In the genomic region with DNA sequence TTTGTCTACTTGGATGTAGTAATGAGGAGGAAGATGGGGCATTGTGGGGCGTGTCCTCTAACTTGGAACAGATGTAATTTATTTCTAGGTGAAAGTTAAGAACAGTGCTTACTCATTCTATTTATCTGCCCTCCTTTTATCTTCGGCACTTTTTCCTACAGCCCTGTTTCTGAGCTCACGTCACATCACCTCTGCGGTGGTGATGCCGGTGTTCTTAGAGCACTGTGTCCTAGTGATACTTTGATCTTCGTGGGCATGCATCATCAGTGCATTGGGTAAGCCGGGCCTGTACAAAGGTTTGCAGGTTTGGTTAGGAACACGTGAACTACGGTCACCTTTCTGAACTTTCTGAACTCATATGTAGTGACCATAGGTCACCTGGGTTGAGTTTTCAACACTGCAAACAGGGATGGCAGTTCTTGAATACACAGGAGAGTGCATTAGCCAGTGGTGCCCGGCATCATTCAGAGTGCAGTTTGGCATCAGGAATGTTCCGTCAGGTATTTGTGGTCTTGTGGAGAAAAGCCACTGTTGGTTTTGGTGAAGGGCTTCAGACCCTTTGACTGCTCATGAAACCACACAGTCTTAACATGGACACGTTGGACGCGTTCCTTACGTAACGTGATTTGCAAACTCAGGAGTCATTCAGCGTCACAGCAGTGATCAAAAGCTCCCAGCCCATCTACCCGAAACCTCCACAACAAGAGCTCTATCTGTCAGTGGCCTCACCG, we compare ENCODE assay signal across 1 cellular context.
TF ChIP-seq lines count a peak whose summit lies in the region.

No MANE protein-coding gene starts in this region.

TF ChIP-seq in HepG2, 621 proteins besides CTCF, POLR2A, EP300 and RAD21 (continued from another document and continues in another):
- TF ChIP-seq, protein P1, sequence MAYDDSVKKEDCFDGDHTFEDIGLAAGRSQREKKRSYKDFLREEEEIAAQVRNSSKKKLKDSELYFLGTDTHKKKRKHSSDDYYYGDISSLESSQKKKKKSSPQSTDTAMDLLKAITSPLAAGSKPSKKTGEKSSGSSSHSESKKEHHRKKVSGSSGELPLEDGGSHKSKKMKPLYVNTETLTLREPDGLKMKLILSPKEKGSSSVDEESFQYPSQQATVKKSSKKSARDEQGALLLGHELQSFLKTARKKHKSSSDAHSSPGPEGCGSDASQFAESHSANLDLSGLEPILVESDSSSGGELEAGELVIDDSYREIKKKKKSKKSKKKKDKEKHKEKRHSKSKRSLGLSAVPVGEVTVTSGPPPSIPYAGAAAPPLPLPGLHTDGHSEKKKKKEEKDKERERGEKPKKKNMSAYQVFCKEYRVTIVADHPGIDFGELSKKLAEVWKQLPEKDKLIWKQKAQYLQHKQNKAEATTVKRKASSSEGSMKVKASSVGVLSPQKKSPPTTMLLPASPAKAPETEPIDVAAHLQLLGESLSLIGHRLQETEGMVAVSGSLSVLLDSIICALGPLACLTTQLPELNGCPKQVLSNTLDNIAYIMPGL (CRISPR knock-in tag; IDR thresholded peaks at IDR 0.05; ENCODE audit: borderline replicate concordance in 1 of 2, low read depth in 1 of 2), result peak; percentile 29 to 63; a peak in 2 of 4 replicates
- peak; percentile 93 for TF ChIP-seq ZNF350 (CRISPR knock-in tag; IDR thresholded peaks at IDR 0.05; ENCODE audit: borderline replicate concordance, low read depth)
- no peak for TF ChIP-seq MXD3 (CRISPR knock-in tag; IDR thresholded peaks at IDR 0.05)
- no peak; the same call in 1 of the 2 replicates for TF ChIP-seq ATF7-NPFF (CRISPR knock-in tag; IDR thresholded peaks at IDR 0.05; ENCODE audit: low read depth)
- TF ChIP-seq ZNF709 (CRISPR knock-in tag; IDR thresholded peaks at IDR 0.05), result peak; percentile 80; the same call in 1 of the 2 replicates
- TF ChIP-seq FOXK1 (CRISPR knock-in tag; IDR thresholded peaks at IDR 0.05; ENCODE audit: borderline replicate concordance, low read depth), result peak; percentile 89
- TF ChIP-seq ZNF746 (CRISPR knock-in tag; IDR thresholded peaks at IDR 0.05), result peak; percentile 82
- TF ChIP-seq, protein P2, sequence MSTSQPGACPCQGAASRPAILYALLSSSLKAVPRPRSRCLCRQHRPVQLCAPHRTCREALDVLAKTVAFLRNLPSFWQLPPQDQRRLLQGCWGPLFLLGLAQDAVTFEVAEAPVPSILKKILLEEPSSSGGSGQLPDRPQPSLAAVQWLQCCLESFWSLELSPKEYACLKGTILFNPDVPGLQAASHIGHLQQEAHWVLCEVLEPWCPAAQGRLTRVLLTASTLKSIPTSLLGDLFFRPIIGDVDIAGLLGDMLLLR (CRISPR knock-in tag; IDR thresholded peaks at IDR 0.05), result 0 out of 2 replicates have a peak, but pooled peaks have one; percentile 24
- no peak for TF ChIP-seq ZNF761 (CRISPR knock-in tag; conservative IDR thresholded peaks at IDR 0.05)
- TF ChIP-seq, protein P3, sequence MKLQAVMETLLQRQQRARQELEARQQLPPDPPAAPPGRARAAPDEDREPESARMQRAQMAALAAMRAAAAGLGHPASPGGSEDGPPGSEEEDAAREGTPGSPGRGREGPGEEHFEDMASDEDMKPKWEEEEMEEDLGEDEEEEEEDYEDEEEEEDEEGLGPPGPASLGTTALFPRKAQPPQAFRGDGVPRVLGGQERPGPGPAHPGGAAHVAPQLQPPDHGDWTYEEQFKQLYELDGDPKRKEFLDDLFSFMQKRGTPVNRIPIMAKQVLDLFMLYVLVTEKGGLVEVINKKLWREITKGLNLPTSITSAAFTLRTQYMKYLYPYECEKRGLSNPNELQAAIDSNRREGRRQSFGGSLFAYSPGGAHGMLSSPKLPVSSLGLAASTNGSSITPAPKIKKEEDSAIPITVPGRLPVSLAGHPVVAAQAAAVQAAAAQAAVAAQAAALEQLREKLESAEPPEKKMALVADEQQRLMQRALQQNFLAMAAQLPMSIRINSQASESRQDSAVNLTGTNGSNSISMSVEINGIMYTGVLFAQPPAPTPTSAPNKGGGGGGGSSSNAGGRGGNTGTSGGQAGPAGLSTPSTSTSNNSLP (IDR thresholded peaks at IDR 0.05; ENCODE audit: low read depth, low read length), result peak; percentile 81
- TF ChIP-seq XRCC5 (optimal IDR thresholded peaks at IDR 0.05; ENCODE audit: low read length), result peak; percentile 70
- no peak for TF ChIP-seq EED (CRISPR knock-in tag; IDR thresholded peaks at IDR 0.05)
- no peak for TF ChIP-seq ZNF839 (CRISPR knock-in tag; IDR thresholded peaks at IDR 0.05; ENCODE audit: borderline replicate concordance)
- TF ChIP-seq ZNF263 (CRISPR knock-in tag; IDR thresholded peaks at IDR 0.05), result peak; percentile 52; the same call in 1 of the 2 replicates
- no peak for TF ChIP-seq KDM5A (IDR thresholded peaks at IDR 0.05; ENCODE audit: borderline replicate concordance, low read length)
- TF ChIP-seq ZNF3 (CRISPR knock-in tag; IDR thresholded peaks at IDR 0.05), result peak; percentile 27; the same call in 1 of the 2 replicates
- 0 out of 2 replicates have a peak, but pooled peaks have one; percentile 30 for TF ChIP-seq CC2D1A (CRISPR knock-in tag; IDR thresholded peaks at IDR 0.05)
- TF ChIP-seq NFKBIZ (CRISPR knock-in tag; IDR thresholded peaks at IDR 0.05), result peak; percentile 93; the same call in 1 of the 2 replicates
- peak; percentile 96 to 99 for TF ChIP-seq NR2F1 (CRISPR knock-in tag; IDR thresholded peaks at IDR 0.05)
- TF ChIP-seq NR2F6 (IDR thresholded peaks at IDR 0.05), result peak; percentile 97
- peak; percentile 98 for TF ChIP-seq NR2F6 (CRISPR knock-in tag; IDR thresholded peaks at IDR 0.05)
- TF ChIP-seq, protein P4, sequence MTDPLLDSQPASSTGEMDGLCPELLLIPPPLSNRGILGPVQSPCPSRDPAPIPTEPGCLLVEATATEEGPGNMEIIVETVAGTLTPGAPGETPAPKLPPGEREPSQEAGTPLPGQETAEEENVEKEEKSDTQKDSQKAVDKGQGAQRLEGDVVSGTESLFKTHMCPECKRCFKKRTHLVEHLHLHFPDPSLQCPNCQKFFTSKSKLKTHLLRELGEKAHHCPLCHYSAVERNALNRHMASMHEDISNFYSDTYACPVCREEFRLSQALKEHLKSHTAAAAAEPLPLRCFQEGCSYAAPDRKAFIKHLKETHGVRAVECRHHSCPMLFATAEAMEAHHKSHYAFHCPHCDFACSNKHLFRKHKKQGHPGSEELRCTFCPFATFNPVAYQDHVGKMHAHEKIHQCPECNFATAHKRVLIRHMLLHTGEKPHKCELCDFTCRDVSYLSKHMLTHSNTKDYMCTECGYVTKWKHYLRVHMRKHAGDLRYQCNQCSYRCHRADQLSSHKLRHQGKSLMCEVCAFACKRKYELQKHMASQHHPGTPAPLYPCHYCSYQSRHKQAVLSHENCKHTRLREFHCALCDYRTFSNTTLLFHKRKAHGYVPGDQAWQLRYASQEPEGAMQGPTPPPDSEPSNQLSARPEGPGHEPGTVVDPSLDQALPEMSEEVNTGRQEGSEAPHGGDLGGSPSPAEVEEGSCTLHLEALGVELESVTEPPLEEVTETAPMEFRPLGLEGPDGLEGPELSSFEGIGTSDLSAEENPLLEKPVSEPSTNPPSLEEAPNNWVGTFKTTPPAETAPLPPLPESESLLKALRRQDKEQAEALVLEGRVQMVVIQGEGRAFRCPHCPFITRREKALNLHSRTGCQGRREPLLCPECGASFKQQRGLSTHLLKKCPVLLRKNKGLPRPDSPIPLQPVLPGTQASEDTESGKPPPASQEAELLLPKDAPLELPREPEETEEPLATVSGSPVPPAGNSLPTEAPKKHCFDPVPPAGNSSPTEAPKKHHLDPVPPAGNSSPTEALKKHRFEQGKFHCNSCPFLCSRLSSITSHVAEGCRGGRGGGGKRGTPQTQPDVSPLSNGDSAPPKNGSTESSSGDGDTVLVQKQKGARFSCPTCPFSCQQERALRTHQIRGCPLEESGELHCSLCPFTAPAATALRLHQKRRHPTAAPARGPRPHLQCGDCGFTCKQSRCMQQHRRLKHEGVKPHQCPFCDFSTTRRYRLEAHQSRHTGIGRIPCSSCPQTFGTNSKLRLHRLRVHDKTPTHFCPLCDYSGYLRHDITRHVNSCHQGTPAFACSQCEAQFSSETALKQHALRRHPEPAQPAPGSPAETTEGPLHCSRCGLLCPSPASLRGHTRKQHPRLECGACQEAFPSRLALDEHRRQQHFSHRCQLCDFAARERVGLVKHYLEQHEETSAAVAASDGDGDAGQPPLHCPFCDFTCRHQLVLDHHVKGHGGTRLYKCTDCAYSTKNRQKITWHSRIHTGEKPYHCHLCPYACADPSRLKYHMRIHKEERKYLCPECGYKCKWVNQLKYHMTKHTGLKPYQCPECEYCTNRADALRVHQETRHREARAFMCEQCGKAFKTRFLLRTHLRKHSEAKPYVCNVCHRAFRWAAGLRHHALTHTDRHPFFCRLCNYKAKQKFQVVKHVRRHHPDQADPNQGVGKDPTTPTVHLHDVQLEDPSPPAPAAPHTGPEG (CRISPR knock-in tag; IDR thresholded peaks at IDR 0.05), result 0 out of 2 replicates have a peak, but pooled peaks have one; percentile 45
- peak; percentile 67 for TF ChIP-seq HMG20B (CRISPR knock-in tag; conservative IDR thresholded peaks at IDR 0.05)
- TF ChIP-seq, protein P5, sequence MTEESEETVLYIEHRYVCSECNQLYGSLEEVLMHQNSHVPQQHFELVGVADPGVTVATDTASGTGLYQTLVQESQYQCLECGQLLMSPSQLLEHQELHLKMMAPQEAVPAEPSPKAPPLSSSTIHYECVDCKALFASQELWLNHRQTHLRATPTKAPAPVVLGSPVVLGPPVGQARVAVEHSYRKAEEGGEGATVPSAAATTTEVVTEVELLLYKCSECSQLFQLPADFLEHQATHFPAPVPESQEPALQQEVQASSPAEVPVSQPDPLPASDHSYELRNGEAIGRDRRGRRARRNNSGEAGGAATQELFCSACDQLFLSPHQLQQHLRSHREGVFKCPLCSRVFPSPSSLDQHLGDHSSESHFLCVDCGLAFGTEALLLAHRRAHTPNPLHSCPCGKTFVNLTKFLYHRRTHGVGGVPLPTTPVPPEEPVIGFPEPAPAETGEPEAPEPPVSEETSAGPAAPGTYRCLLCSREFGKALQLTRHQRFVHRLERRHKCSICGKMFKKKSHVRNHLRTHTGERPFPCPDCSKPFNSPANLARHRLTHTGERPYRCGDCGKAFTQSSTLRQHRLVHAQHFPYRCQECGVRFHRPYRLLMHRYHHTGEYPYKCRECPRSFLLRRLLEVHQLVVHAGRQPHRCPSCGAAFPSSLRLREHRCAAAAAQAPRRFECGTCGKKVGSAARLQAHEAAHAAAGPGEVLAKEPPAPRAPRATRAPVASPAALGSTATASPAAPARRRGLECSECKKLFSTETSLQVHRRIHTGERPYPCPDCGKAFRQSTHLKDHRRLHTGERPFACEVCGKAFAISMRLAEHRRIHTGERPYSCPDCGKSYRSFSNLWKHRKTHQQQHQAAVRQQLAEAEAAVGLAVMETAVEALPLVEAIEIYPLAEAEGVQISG (CRISPR knock-in tag; IDR thresholded peaks at IDR 0.05), result peak; percentile 86
- TF ChIP-seq SP5 (CRISPR knock-in tag; IDR thresholded peaks at IDR 0.05; ENCODE audit: borderline replicate concordance, low read depth), result peak; percentile 40; the same call in 1 of the 2 replicates
- TF ChIP-seq, protein P6, sequence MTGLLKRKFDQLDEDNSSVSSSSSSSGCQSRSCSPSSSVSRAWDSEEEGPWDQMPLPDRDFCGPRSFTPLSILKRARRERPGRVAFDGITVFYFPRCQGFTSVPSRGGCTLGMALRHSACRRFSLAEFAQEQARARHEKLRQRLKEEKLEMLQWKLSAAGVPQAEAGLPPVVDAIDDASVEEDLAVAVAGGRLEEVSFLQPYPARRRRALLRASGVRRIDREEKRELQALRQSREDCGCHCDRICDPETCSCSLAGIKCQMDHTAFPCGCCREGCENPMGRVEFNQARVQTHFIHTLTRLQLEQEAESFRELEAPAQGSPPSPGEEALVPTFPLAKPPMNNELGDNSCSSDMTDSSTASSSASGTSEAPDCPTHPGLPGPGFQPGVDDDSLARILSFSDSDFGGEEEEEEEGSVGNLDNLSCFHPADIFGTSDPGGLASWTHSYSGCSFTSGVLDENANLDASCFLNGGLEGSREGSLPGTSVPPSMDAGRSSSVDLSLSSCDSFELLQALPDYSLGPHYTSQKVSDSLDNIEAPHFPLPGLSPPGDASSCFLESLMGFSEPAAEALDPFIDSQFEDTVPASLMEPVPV (CRISPR knock-in tag; IDR thresholded peaks at IDR 0.05), result 0 out of 2 replicates have a peak, but pooled peaks have one; percentile 31
- TF ChIP-seq ZEB1 (IDR thresholded peaks at IDR 0.05; ENCODE audit: insufficient replicate concordance, low read depth), result peak; percentile 91
- TF ChIP-seq SCMH1 (CRISPR knock-in tag; IDR thresholded peaks at IDR 0.05; ENCODE audit: borderline replicate concordance), result no peak
- peak; percentile 92 for TF ChIP-seq ZNF710 (CRISPR knock-in tag; IDR thresholded peaks at IDR 0.05; ENCODE audit: borderline replicate concordance)
- TF ChIP-seq, protein P7, sequence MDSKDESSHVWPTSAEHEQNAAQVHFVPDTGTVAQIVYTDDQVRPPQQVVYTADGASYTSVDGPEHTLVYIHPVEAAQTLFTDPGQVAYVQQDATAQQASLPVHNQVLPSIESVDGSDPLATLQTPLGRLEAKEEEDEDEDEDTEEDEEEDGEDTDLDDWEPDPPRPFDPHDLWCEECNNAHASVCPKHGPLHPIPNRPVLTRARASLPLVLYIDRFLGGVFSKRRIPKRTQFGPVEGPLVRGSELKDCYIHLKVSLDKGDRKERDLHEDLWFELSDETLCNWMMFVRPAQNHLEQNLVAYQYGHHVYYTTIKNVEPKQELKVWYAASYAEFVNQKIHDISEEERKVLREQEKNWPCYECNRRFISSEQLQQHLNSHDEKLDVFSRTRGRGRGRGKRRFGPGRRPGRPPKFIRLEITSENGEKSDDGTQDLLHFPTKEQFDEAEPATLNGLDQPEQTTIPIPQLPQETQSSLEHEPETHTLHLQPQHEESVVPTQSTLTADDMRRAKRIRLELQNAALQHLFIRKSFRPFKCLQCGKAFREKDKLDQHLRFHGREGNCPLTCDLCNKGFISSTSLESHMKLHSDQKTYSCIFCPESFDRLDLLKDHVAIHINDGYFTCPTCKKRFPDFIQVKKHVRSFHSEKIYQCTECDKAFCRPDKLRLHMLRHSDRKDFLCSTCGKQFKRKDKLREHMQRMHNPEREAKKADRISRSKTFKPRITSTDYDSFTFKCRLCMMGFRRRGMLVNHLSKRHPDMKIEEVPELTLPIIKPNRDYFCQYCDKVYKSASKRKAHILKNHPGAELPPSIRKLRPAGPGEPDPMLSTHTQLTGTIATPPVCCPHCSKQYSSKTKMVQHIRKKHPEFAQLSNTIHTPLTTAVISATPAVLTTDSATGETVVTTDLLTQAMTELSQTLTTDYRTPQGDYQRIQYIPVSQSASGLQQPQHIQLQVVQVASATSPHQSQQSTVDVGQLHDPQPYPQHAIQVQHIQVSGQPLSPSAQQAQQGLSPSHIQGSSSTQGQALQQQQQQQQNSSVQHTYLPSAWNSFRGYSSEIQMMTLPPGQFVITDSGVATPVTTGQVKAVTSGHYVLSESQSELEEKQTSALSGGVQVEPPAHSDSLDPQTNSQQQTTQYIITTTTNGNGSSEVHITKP (CRISPR knock-in tag; IDR thresholded peaks at IDR 0.05; ENCODE audit: low read depth), result peak; percentile 92
